Comparison of ENCODE assay signal across 9 cellular contexts in the genomic region with DNA sequence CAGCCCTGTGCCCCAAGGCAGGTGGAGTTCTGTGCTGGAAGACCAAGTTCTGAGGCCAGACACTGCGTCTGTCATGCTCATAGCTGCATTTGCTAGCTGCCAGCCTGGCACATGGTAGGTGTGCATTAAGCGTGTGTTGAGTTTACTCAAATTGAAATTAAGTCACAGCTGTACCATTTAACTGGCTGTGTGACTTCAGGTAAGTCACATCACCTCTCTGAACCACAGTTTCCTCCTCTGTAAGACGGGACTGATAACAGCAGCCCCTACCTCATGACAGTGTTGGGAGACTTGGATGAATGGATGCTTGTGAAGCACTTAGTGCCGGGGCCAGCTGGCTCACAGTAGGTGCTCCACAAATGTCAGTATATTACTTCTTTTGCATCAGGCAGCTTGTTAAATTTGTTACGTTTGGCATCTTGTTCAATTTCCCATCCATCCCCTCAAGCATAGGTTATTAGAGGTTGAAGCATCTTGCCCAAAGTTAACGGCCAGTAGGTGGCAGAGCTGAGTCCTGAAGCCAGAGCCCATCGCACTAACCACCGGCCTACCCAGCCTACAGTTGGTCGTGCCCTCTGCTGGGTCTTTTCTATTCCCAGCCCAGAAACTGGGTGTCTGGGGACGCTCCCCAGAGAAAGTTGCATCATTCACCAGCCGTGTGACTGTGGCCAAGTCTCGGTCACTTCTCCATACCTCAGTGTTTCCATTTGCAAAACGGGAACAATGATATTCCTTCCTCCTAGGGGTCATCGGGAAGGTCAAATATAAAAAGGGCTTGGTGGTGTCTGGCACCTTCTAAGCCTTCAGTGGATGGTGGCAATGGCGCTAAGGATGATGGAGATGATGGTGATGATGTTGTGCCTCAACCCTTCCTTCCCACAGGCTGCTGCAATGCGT. TPM values are rescaled to one million over a fixed set of nuclear protein-coding genes. Genes with fewer than 3 reads are reported as not detected.
DNase-seq lines count a peak whose midpoint lies in the region; ATAC-seq and TF ChIP-seq lines count a peak whose summit lies in the region.
"Had no signal": no experiment of that assay in that cellular context is flagged by ENCODE, and none has a peak within 500 bp of the region (broad histone marks: within the 10 kb centered on the region; RNA-seq: fewer than 3 reads in every experiment).

No MANE protein-coding gene starts in this region.

- H4K91ac ChIP-seq in IMR-90 (ENCODE audit: insufficient read depth, low read depth, low read length), result no peak overlapping the region

- dilution Hi-C loops in IMR-90 (cut with HindIII; ENCODE audit: low sequenced_read_pairs, unreplicated experiment), result no loop called here

- H3K4me3 Mint-ChIP-seq in CD4-positive, alpha-beta memory T cell, result no peak overlapping the region
- H3K4me3 Mint-ChIP-seq in T-cell, result no peak overlapping the region
- H3K4me3 Mint-ChIP-seq: stimulated activated naive CD8-positive, alpha-beta T cell treated with anti-CD3 and anti-CD28 coated beads, Interleukin-15, Interleukin-2, amounts not matched to agents 100 ng/mL and 50 ng/mL, for 24 hours had no signal

- no peaks in the 10 kb centered on the region for H4K20me1 ChIP-seq in IMR-90 (ENCODE audit: insufficient read depth, low read length)

- no peak overlapping the region for H2BK120ac ChIP-seq in IMR-90 (ENCODE audit: low read depth, low read length)

- 63% methylated on average over 7 of the region's 16 CpGs; no CpG with 5 or more reads in 1 of the 2 experiments for WGBS in IMR-90 (ENCODE audit: extremely low coverage in 2 of 2, insufficient read length in 1 of 2), 2 experiments
- 51 to 60% (median 55%) methylated on average over 16 of the region's 16 CpGs for WGBS in adrenal gland, 4 donors

- H2BK5ac ChIP-seq in IMR-90 (ENCODE audit: low read depth, low read length, poor library complexity, severe bottlenecking), result no peak overlapping the region

- H4K5ac ChIP-seq in IMR-90 (ENCODE audit: low read depth, low read length), result no peak overlapping the region

- H2AK5ac ChIP-seq in IMR-90 (ENCODE audit: low read depth, low read length), result no peak overlapping the region

- H2AK9ac ChIP-seq in IMR-90 (replicated peaks; ENCODE audit: low read depth, low read length, poor library complexity), result peak overlapping the region; percentile 28

- H3K23ac ChIP-seq in IMR-90 (ENCODE audit: low read depth, low read length), result no peak overlapping the region

- no peaks in the 10 kb centered on the region for H3K27me3 Mint-ChIP-seq in CD4-positive, alpha-beta memory T cell
- peaks cover 0 to 1% of the 10 kb centered on the region in 2 donors for H3K27me3 Mint-ChIP-seq in T-cell

- no peaks in the 10 kb centered on the region for H3K27me3 ChIP-seq in CD4-positive, alpha-beta memory T cell (ENCODE audit: insufficient read depth, low read length)
- H3K27me3 ChIP-seq in IMR-90 (ENCODE audit: control insufficient read depth, insufficient read depth, low read length) (peaks cover 11% of the 10 kb centered on the region), adrenal gland (no peaks in the 10 kb centered on the region)

- peak; percentile 12; the same call in 1 of the 2 replicates for TF ChIP-seq RAD21 in IMR-90 (IDR thresholded peaks at IDR 0.05; ENCODE audit: low read length)

- no peaks in the 10 kb centered on the region for H3K79me1 ChIP-seq in IMR-90 (ENCODE audit: low read depth in 1 of 2, low read length in 2 of 2)

- H2AFZ ChIP-seq in IMR-90 (replicated peaks; ENCODE audit: low read length, poor library complexity), result peak overlapping the region; percentile 32

- H3K27ac ChIP-seq in CD4-positive, alpha-beta memory T cell (ENCODE audit: low read depth, low read length), result no peak overlapping the region
- H3K27ac ChIP-seq in IMR-90 (ENCODE audit: insufficient read depth, low read length), result no peak overlapping the region
- H3K27ac ChIP-seq in adrenal gland, result no peak overlapping the region

- H3K56ac ChIP-seq in IMR-90 (ENCODE audit: extremely low read depth, insufficient read depth, low read length), result no peak overlapping the region

- no peak overlapping the region for H3K9ac ChIP-seq in IMR-90 (ENCODE audit: low read depth, low read length)

- no peaks in the 10 kb centered on the region for H3K36me3 ChIP-seq in CD4-positive, alpha-beta memory T cell (ENCODE audit: insufficient read depth, low read length)
- H3K36me3 ChIP-seq in IMR-90 (ENCODE audit: control insufficient read depth, insufficient read depth, low read length) (no peaks in the 10 kb centered on the region), adrenal gland (replicated peaks in 1 of 2) (no peaks in the 10 kb centered on the region)

- H3K4me1 Mint-ChIP-seq in CD4-positive, alpha-beta memory T cell, result peaks cover 0 to 2% (median under 1%) of the 10 kb centered on the region in 4 donors
- no peaks in the 10 kb centered on the region for H3K4me1 Mint-ChIP-seq in T-cell

- POLR2A ChIA-PET in CD4-positive, alpha-beta memory T cell (lab: Charles Lee; ENCODE audit: partially characterized antibody), result interaction anchor here (0.5 to 1.5 kb wide), 2 partner anchors 11 to 25 kb away, joined by 3 to 8 read pairs; no protein-coding TSS in a partner anchor
- POLR2A ChIA-PET in IMR-90 (lab: Charles Lee; ENCODE audit: unreplicated experiment) (interaction anchor here (0.5 kb wide), 1 partner anchor 270 kb away, joined by 5 read pairs; no protein-coding TSS in a partner anchor), T-cell (lab: Charles Lee) (interaction anchor here in 1 of 2 donors (0.6 kb wide), 1 partner anchor 66 kb away, joined by 5 read pairs; no protein-coding TSS in a partner anchor)

- H3K4me3 ChIP-seq in CD4-positive, alpha-beta memory T cell (ENCODE audit: low read length in 2 of 2), result no peak overlapping the region
- no peak overlapping the region for H3K4me3 ChIP-seq in IMR-90 (ENCODE audit: insufficient read depth, low read depth, low read length)
- no peak overlapping the region for H3K4me3 ChIP-seq in adrenal gland

- no peaks in the 10 kb centered on the region for H3K4me1 ChIP-seq in CD4-positive, alpha-beta memory T cell (ENCODE audit: insufficient read depth, low read length)
- H3K4me1 ChIP-seq in IMR-90 (ENCODE audit: control insufficient read depth, insufficient read depth, low read length) (no peaks in the 10 kb centered on the region), adrenal gland (replicated peaks in 1 of 2) (no peaks in the 10 kb centered on the region)

- H3K18ac ChIP-seq in IMR-90 (ENCODE audit: low read depth, low read length), result no peak overlapping the region

- no peaks in the 10 kb centered on the region for H3K9me3 ChIP-seq in CD4-positive, alpha-beta memory T cell (ENCODE audit: control insufficient read depth in 1 of 2, low read length in 2 of 2)
- H3K9me3 ChIP-seq in IMR-90 (ENCODE audit: control insufficient read depth, insufficient read depth, low read length) (no peaks in the 10 kb centered on the region), adrenal gland (replicated peaks in 1 of 3) (no peaks in the 10 kb centered on the region)

- H2BK20ac ChIP-seq in IMR-90 (ENCODE audit: low read depth, low read length), result no peak overlapping the region

- H3K9me3 Mint-ChIP-seq in CD4-positive, alpha-beta memory T cell, result peaks cover 0 to 2% (median 0%) of the 10 kb centered on the region in 8 donors
- no peaks in the 10 kb centered on the region for H3K9me3 Mint-ChIP-seq in T-cell
- H3K9me3 Mint-ChIP-seq: stimulated activated naive CD8-positive, alpha-beta T cell treated with anti-CD3 and anti-CD28 coated beads, Interleukin-15, Interleukin-2, amounts not matched to agents 100 ng/mL and 50 ng/mL, for 24 hours had no signal

- no peak overlapping the region for H2BK15ac ChIP-seq in IMR-90 (ENCODE audit: low read depth, low read length)

- H3K4ac ChIP-seq in IMR-90 (ENCODE audit: low read depth, low read length), result no peak overlapping the region

- TF ChIP-seq CTCF in IMR-90 (conservative IDR thresholded peaks at IDR 0.05; ENCODE audit: low read depth, low read length) (peak; percentile 36; the same call in 1 of the 2 replicates), adrenal gland (IDR thresholded peaks at IDR 0.05) (peak; percentile 31 to 64 (median 52))

- H3K36me3 Mint-ChIP-seq in CD4-positive, alpha-beta memory T cell, result no peaks in the 10 kb centered on the region
- H3K36me3 Mint-ChIP-seq in T-cell, result no peaks in the 10 kb centered on the region

- peak overlapping the region in 1 of 7 donors; percentile 60 for H3K27ac Mint-ChIP-seq in CD4-positive, alpha-beta memory T cell
- H3K27ac Mint-ChIP-seq in T-cell, result no peak overlapping the region
- H3K27ac Mint-ChIP-seq: stimulated activated naive CD8-positive, alpha-beta T cell treated with anti-CD3 and anti-CD28 coated beads, Interleukin-15, Interleukin-2, amounts not matched to agents 100 ng/mL and 50 ng/mL, for 24 hours had no signal

- no peak overlapping the region for H3K4me2 ChIP-seq in IMR-90 (ENCODE audit: low read depth, low read length)

- ATAC-seq in IMR-90 (ENCODE audit: low read depth) (peak; percentile 44; the same call in 1 of the 2 replicates), T-cell (replicated peaks in 1 of 4) (peak in 3 of 4 experiments; percentile 60 to 68 (median 65)), HG03139 (IDR thresholded peaks at IDR 0.05; ENCODE audit: unreplicated experiment) (no peak), HG03135 (IDR thresholded peaks at IDR 0.05; ENCODE audit: unreplicated experiment) (no peak)

- intact Hi-C loops in CD4-positive, alpha-beta memory T cell (cut with micrococcal nuclease), result loop anchor here (2.0 to 5.0 kb wide), 2 partner anchors 66 to 503 kb away; no protein-coding TSS in a partner anchor
- intact Hi-C loops in IMR-90 (cut with micrococcal nuclease) (no loop called here), adrenal gland (cut with DNase I) (no loop called here)

- BruUV-seq in IMR-90 (replicated peaks; lab: Mats Ljungman, UMichigan), result no TSS peak

- CTCF ChIA-PET in CD4-positive, alpha-beta memory T cell (lab: Charles Lee; ENCODE audit: partially characterized antibody), result interaction anchor here (0.7 to 6.9 kb wide), 17 partner anchors 10 to 505 kb away, joined by 3 to 57 read pairs (median 4); partner anchors contain the start of genes ALKBH2 and USP30
- CTCF ChIA-PET in IMR-90 (lab: Yijun Ruan, JAX), result interaction anchor here (0.7 to 1.0 kb wide), 3 partner anchors 9 to 80 kb away, joined by 3 read pairs; no protein-coding TSS in a partner anchor
- CTCF ChIA-PET in T-cell (lab: Charles Lee), result interaction anchor here (0.6 to 1.4 kb wide), 7 partner anchors 25 to 689 kb away, joined by 3 to 4 read pairs (median 3); partner anchors contain the start of gene MVK (in 1 of the 2)

- no peaks in the 10 kb centered on the region for H3K9me1 ChIP-seq in IMR-90 (ENCODE audit: insufficient read depth, low read length)

- H4K8ac ChIP-seq in IMR-90 (ENCODE audit: low read depth in 2 of 2, low read length in 2 of 2), result no peak overlapping the region

- DNase-seq in CD4-positive, alpha-beta memory T cell, result peak; percentile 51 to 58 (median 54)
- DNase-seq in IMR-90, result no peak
- peak; percentile 4 to 64 (median 48) for DNase-seq in T-cell
- peak; percentile 50 to 81 (median 54) for DNase-seq in adrenal gland
- DNase-seq in iPS-NIHi11 (ENCODE audit: low spot score), result peak; percentile 73
- DNase-seq in stimulated activated CD8-positive, alpha-beta memory T cell treated with anti-CD3 and anti-CD28 coated beads, Interleukin-12 subunit alpha, Interleukin-12 subunit beta, amount 100 ng/mL, for 1 hour (ENCODE audit: low read depth), result peak; percentile 42

- TF ChIP-seq POLR2A in IMR-90 (IDR thresholded peaks at IDR 0.05; ENCODE audit: low read depth, low read length) (no peak), adrenal gland (IDR thresholded peaks at IDR 0.05) (no peak)

- in situ Hi-C loops in IMR-90 (cut with MboI; ENCODE audit: low sequenced_read_pairs), result no loop called here

- no peak overlapping the region for H3K14ac ChIP-seq in IMR-90 (replicated peaks; ENCODE audit: low read depth, low read length)

RNA-seq across cellular contexts. Expression of gene DAO, which starts 4.5 kb away (rescaled TPM):
- not detected for total RNA-seq in CD4-positive, alpha-beta memory T cell
- not detected for polyA plus RNA-seq in CD4-positive, alpha-beta memory T cell
- total RNA-seq in IMR-90 (2012; rRNA removed) (not detected in 2 replicates), T-cell (not detected), adrenal gland (not detected)
- polyA plus RNA-seq in IMR-90 (2012; rRNA removed) (not detected in 2 replicates), adrenal gland (not detected)
- polyA plus RNA-seq in IMR-90 (2012; cell fraction: cytosol; rRNA removed), result not detected in 2 replicates
- 0.11 TPM in 1 of 2 replicates, not detected in the other for polyA plus RNA-seq in IMR-90 (2012; cell fraction: nucleus; rRNA removed; ENCODE audit: low replicate concordance)

RNA-seq across cellular contexts. Expression of gene SSH1, which starts 27.0 kb away (rescaled TPM):
- 10 to 100 TPM; 32.3 to 38.0 TPM for total RNA-seq in CD4-positive, alpha-beta memory T cell
- 1 to 10 TPM; 1.4 to 9.3 TPM for polyA plus RNA-seq in CD4-positive, alpha-beta memory T cell
- total RNA-seq in IMR-90 (2012; rRNA removed) (16.7 and 17.6 TPM in 2 replicates), T-cell (10 to 100 TPM; 21.8 to 40.1 (median 35.0) TPM), adrenal gland (10 to 100 TPM; 12.8 to 40.1 (median 24.9) TPM)
- polyA plus RNA-seq in IMR-90 (2012; rRNA removed) (37.2 and 40.8 TPM in 2 replicates), adrenal gland (1 to 10 TPM; 5.3 to 9.4 (median 7.8) TPM)
- 14.1 and 19.4 TPM in 2 replicates for polyA plus RNA-seq in IMR-90 (2012; cell fraction: cytosol; rRNA removed)
- 68.2 and 83.5 TPM in 2 replicates for polyA plus RNA-seq in IMR-90 (2012; cell fraction: nucleus; rRNA removed; ENCODE audit: low replicate concordance)

Comparison
In these comparisons a context has a peak if more than half of its experiments do, and no peak if none do; other contexts are left out.
1. ATAC-seq: peak in IMR-90 (single experiment) and T-cell (3 of 4); none in HG03139 (single experiment) and HG03135 (single experiment).